In the genomic region with DNA sequence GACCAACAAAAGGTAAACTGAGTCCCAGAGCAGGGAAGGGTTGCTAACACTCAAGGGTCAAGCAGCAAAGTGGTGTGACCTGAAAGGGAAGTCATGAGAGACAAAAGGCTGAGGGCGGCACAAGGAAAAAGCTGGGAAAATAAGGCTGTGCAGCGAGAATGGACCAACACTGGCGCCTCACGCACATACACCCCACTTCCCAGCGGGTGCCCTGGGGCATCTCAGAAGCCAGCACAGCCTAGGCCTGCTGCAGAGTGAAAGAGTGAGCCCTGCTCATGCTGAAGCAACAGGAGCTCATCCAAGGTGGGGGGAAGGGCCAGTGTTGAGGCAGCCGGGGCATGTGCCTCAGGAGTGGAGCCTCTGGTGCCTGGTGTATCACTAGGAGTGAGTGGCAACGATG, we compare ENCODE assay signal across 5 cellular contexts.
DNase-seq lines count a peak whose midpoint lies in the region; ATAC-seq, FAIRE-seq and TF ChIP-seq lines count a peak whose summit lies in the region.
"Not testable (repeated sequence)": the region's sequence is repeated elsewhere in the genome, so short reads cannot be mapped to it uniquely, and the experiment has no call there.

No MANE protein-coding gene starts in this region.

- not testable (repeated sequence) for H3K27ac ChIP-seq in kidney (ENCODE audit: low read depth in 2 of 2, low read length in 2 of 2); osteoblast (ENCODE audit: low read depth, low read length)

- ATAC-seq in Right ventricle myocardium inferior (peak; percentile 20), sciatic nerve (peak; percentile 46)
- peak; percentile 4 for ATAC-seq in stimulated activated memory B cell treated with anti-CD40 and anti-IgM and Interleukin-4, amounts not matched to agents 10 μg/mL and 1 μg/mL and 100 μg/mL, for 72 hours

- H3K4me3 Mint-ChIP-seq in stimulated activated memory B cell treated with anti-CD40 and anti-IgM and Interleukin-4, amounts not matched to agents 10 μg/mL and 1 μg/mL and 100 μg/mL, for 72 hours = not testable (repeated sequence)

- not testable (repeated sequence) for H3K9me3 Mint-ChIP-seq in stimulated activated memory B cell treated with anti-CD40 and anti-IgM and Interleukin-4, amounts not matched to agents 10 μg/mL and 1 μg/mL and 100 μg/mL, for 72 hours

- H3K79me2 ChIP-seq in osteoblast (ENCODE audit: insufficient read depth, low read length) = not testable (repeated sequence)

- not testable (repeated sequence) for H3K9ac ChIP-seq in kidney (ENCODE audit: low read length in 2 of 2)

- H4K20me1 ChIP-seq in osteoblast (ENCODE audit: insufficient read depth, low read length) = not testable (repeated sequence)

- FAIRE-seq in kidney (lab: Jason Lieb, UNC) = not testable (repeated sequence)

- H3K27me3 Mint-ChIP-seq in stimulated activated memory B cell treated with anti-CD40 and anti-IgM and Interleukin-4, amounts not matched to agents 10 μg/mL and 1 μg/mL and 100 μg/mL, for 72 hours = not testable (repeated sequence)

- not testable (repeated sequence) for H3K27me3 ChIP-seq in osteoblast (ENCODE audit: insufficient read depth, low read length)

- H3K36me3 Mint-ChIP-seq in stimulated activated memory B cell treated with anti-CD40 and anti-IgM and Interleukin-4, amounts not matched to agents 10 μg/mL and 1 μg/mL and 100 μg/mL, for 72 hours = not testable (repeated sequence)

- not testable (repeated sequence) for H3K27ac Mint-ChIP-seq in stimulated activated memory B cell treated with anti-CD40 and anti-IgM and Interleukin-4, amounts not matched to agents 10 μg/mL and 1 μg/mL and 100 μg/mL, for 72 hours

- intact Hi-C loops in Right ventricle myocardium inferior (cut with DNase I); kidney (cut with DNase I); sciatic nerve (cut with DNase I): not testable (repeated sequence)

- H2AFZ ChIP-seq in osteoblast (ENCODE audit: low read length) = not testable (repeated sequence)

- not testable (repeated sequence) for H3K36me3 ChIP-seq in kidney (ENCODE audit: control insufficient read depth in 1 of 2, insufficient read depth in 2 of 2, low read length in 2 of 2); osteoblast (ENCODE audit: insufficient read depth, low read length)

- not testable (repeated sequence) for H3K4me2 ChIP-seq in osteoblast (ENCODE audit: insufficient read depth, low read length)

- H3K4me1 ChIP-seq in kidney (ENCODE audit: control insufficient read depth in 1 of 2, insufficient read depth in 1 of 2, low read depth in 1 of 2, low read length in 2 of 2); osteoblast (ENCODE audit: insufficient read depth, low read length): not testable (repeated sequence)

- not testable (repeated sequence) for H3K4me1 Mint-ChIP-seq in stimulated activated memory B cell treated with anti-CD40 and anti-IgM and Interleukin-4, amounts not matched to agents 10 μg/mL and 1 μg/mL and 100 μg/mL, for 72 hours

- H3K4me3 ChIP-seq in kidney (ENCODE audit: low read length in 2 of 2); osteoblast (ENCODE audit: insufficient read depth, low read length): not testable (repeated sequence)

- not testable (repeated sequence) for H3K9me3 ChIP-seq in kidney (ENCODE audit: control insufficient read depth in 1 of 2, low read length in 2 of 2); osteoblast (ENCODE audit: low read depth, low read length)

- DNase-seq in Right ventricle myocardium inferior (ENCODE audit: missing footprints); sciatic nerve (ENCODE audit: low spot score): not testable (repeated sequence)
- peak; percentile 54 for DNase-seq in kidney
- DNase-seq in osteoblast (ENCODE audit: insufficient read length, low spot score, missing footprints) = peak; percentile 18

- TF ChIP-seq CTCF in kidney (IDR thresholded peaks at IDR 0.05; ENCODE audit: borderline replicate concordance, extremely low read depth, insufficient read depth); osteoblast (IDR thresholded peaks at IDR 0.05; ENCODE audit: extremely low read depth, low read depth, low read length): not testable (repeated sequence)
